ENCODE assay signal across 1 cellular context in genomic region chr1:15963363-15963967, GRCh38.
TF ChIP-seq lines count a peak whose summit lies in the region.

No MANE protein-coding gene starts in this region.

TF ChIP-seq in SK-N-SH, 30 proteins besides CTCF, POLR2A, EP300 and RAD21 (continued from another document):
- no peak for TF ChIP-seq FOSL2 (IDR thresholded peaks at IDR 0.05; ENCODE audit: borderline replicate concordance, low read depth)
